ENCODE assay signal across 2 cellular contexts in the genomic region with DNA sequence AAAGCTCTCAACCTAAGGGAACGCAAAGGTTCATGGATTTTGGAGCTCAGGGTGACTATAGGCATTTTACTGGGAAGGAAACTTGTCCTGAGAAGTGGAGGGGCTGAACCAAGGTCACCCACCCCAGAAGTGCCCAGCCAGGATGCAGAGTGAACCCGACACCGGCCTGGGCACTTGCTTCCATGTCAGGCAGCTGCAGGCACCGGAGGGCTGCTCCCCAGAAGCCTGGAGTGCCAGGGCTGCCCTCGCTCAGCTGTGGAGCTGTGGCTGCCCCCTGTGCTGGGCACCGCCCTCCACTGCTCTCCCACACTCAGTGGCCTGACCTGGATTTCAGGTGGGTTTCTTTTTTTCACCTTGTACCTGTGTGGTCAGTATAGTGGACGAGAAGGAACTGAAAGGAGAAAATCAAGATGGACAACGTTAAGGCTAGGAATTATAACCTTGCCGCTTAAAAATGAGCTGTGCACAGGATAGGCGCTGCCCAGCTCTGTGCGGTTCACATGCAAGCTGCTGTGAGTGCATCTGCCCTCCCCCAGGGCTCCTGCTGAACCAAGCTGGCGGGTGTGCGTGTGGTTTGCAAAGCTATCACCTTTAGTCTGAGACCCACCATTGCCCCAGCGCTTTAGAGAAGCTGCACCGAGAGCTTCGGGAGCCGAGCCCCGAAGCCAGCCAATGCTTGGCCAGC.
A peak's percentile ranks its signal among the peaks of the same experiment; 100 is the strongest.
TF ChIP-seq lines count a peak whose summit lies in the region.

No MANE protein-coding gene starts in this region.

TF ChIP-seq in IMR-90, 13 proteins besides CTCF, POLR2A, EP300 and RAD21:
- TF ChIP-seq, protein P1, sequence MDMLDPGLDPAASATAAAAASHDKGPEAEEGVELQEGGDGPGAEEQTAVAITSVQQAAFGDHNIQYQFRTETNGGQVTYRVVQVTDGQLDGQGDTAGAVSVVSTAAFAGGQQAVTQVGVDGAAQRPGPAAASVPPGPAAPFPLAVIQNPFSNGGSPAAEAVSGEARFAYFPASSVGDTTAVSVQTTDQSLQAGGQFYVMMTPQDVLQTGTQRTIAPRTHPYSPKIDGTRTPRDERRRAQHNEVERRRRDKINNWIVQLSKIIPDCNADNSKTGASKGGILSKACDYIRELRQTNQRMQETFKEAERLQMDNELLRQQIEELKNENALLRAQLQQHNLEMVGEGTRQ (IDR thresholded peaks at IDR 0.05; ENCODE audit: low read depth, low read length) = no peak
- TF ChIP-seq NFE2L2 (IDR thresholded peaks at IDR 0.05; ENCODE audit: low read depth, low read length) (no peak), BHLHE40 (IDR thresholded peaks at IDR 0.05; ENCODE audit: low read depth, low read length) (no peak), SMC3 (IDR thresholded peaks at IDR 0.05; ENCODE audit: low read depth, low read length) (no peak)

TF ChIP-seq in K562, 482 proteins besides CTCF, POLR2A, EP300 and RAD21:
- TF ChIP-seq RBFOX2 (IDR thresholded peaks at IDR 0.05; ENCODE audit: low read depth, low read length) (peak; percentile 39), TBP (optimal IDR thresholded peaks at IDR 0.05; ENCODE audit: low read depth, low read length) (no peak), ZNF79 (CRISPR knock-in tag; IDR thresholded peaks at IDR 0.05; ENCODE audit: low read depth) (no peak), RBM39 (optimal IDR thresholded peaks at IDR 0.05; ENCODE audit: low read depth, low read length) (peak; percentile 23), HNRNPH1 (optimal IDR thresholded peaks at IDR 0.05; ENCODE audit: low read depth, low read length) (no peak), EHMT2 (IDR thresholded peaks at IDR 0.05) (no peak), FOSL1 (tag; conservative IDR thresholded peaks at IDR 0.05) (no peak), ATF1 (CRISPR knock-in tag; IDR thresholded peaks at IDR 0.05) (no peak), ATF1 (tag; IDR thresholded peaks at IDR 0.05) (no peak)
- TF ChIP-seq, protein P2, sequence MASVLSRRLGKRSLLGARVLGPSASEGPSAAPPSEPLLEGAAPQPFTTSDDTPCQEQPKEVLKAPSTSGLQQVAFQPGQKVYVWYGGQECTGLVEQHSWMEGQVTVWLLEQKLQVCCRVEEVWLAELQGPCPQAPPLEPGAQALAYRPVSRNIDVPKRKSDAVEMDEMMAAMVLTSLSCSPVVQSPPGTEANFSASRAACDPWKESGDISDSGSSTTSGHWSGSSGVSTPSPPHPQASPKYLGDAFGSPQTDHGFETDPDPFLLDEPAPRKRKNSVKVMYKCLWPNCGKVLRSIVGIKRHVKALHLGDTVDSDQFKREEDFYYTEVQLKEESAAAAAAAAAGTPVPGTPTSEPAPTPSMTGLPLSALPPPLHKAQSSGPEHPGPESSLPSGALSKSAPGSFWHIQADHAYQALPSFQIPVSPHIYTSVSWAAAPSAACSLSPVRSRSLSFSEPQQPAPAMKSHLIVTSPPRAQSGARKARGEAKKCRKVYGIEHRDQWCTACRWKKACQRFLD (CRISPR knock-in tag; IDR thresholded peaks at IDR 0.05) = no peak
- TF ChIP-seq, protein P3, sequence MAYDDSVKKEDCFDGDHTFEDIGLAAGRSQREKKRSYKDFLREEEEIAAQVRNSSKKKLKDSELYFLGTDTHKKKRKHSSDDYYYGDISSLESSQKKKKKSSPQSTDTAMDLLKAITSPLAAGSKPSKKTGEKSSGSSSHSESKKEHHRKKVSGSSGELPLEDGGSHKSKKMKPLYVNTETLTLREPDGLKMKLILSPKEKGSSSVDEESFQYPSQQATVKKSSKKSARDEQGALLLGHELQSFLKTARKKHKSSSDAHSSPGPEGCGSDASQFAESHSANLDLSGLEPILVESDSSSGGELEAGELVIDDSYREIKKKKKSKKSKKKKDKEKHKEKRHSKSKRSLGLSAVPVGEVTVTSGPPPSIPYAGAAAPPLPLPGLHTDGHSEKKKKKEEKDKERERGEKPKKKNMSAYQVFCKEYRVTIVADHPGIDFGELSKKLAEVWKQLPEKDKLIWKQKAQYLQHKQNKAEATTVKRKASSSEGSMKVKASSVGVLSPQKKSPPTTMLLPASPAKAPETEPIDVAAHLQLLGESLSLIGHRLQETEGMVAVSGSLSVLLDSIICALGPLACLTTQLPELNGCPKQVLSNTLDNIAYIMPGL (CRISPR knock-in tag; IDR thresholded peaks at IDR 0.05) = no peak
- TF ChIP-seq, protein P4, sequence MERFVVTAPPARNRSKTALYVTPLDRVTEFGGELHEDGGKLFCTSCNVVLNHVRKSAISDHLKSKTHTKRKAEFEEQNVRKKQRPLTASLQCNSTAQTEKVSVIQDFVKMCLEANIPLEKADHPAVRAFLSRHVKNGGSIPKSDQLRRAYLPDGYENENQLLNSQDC (CRISPR knock-in tag; IDR thresholded peaks at IDR 0.05) = no peak
- TF ChIP-seq, protein P5, sequence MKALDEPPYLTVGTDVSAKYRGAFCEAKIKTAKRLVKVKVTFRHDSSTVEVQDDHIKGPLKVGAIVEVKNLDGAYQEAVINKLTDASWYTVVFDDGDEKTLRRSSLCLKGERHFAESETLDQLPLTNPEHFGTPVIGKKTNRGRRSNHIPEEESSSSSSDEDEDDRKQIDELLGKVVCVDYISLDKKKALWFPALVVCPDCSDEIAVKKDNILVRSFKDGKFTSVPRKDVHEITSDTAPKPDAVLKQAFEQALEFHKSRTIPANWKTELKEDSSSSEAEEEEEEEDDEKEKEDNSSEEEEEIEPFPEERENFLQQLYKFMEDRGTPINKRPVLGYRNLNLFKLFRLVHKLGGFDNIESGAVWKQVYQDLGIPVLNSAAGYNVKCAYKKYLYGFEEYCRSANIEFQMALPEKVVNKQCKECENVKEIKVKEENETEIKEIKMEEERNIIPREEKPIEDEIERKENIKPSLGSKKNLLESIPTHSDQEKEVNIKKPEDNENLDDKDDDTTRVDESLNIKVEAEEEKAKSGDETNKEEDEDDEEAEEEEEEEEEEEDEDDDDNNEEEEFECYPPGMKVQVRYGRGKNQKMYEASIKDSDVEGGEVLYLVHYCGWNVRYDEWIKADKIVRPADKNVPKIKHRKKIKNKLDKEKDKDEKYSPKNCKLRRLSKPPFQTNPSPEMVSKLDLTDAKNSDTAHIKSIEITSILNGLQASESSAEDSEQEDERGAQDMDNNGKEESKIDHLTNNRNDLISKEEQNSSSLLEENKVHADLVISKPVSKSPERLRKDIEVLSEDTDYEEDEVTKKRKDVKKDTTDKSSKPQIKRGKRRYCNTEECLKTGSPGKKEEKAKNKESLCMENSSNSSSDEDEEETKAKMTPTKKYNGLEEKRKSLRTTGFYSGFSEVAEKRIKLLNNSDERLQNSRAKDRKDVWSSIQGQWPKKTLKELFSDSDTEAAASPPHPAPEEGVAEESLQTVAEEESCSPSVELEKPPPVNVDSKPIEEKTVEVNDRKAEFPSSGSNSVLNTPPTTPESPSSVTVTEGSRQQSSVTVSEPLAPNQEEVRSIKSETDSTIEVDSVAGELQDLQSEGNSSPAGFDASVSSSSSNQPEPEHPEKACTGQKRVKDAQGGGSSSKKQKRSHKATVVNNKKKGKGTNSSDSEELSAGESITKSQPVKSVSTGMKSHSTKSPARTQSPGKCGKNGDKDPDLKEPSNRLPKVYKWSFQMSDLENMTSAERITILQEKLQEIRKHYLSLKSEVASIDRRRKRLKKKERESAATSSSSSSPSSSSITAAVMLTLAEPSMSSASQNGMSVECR (CRISPR knock-in tag; IDR thresholded peaks at IDR 0.05) = peak; percentile 16; the same call in 1 of the 2 replicates
- TF ChIP-seq, protein P6, sequence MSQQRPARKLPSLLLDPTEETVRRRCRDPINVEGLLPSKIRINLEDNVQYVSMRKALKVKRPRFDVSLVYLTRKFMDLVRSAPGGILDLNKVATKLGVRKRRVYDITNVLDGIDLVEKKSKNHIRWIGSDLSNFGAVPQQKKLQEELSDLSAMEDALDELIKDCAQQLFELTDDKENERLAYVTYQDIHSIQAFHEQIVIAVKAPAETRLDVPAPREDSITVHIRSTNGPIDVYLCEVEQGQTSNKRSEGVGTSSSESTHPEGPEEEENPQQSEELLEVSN (IDR thresholded peaks at IDR 0.05; ENCODE audit: borderline replicate concordance in 1 of 2, extremely low read depth in 1 of 2, insufficient read depth in 1 of 2, insufficient read length in 1 of 2, low read depth in 1 of 2, low read length in 1 of 2, poor library complexity in 1 of 2, severe bottlenecking in 1 of 2) = peak in 1 of 2 experiments; percentile 1
TF ChIP-seq in K562: peak in this region for 4.
